ENCODE assay signal across 9 cellular contexts in genomic region chr1:112402682-112403643, GRCh38. TPM values are rescaled to one million over a fixed set of nuclear protein-coding genes. Genes with fewer than 3 reads are reported as not detected.
DNase-seq lines count a peak whose midpoint lies in the region; ATAC-seq lines count a peak whose summit lies in the region.
"Had no signal": no experiment of that assay in that cellular context is flagged by ENCODE, and none has a peak within 500 bp of the region (broad histone marks: within the 10 kb centered on the region; RNA-seq: fewer than 3 reads in every experiment).

No MANE protein-coding gene starts in this region.

- H3K27ac ChIP-seq in HUES64 (ENCODE audit: low read depth, low read length), result peak overlapping the region; percentile 81

- DNase-seq in CD1c-positive myeloid dendritic cell (ENCODE audit: extremely low spot score), result peak; percentile 13
- DNase-seq in fibroblast of peridontal ligament (ENCODE audit: extremely low read depth), result peak; percentile 62
- DNase-seq in NCI-H1105 treated with DMSO at 0.1 percent for 48 hours (lab: John Stamatoyannopoulos, UW), result no peak
- DNase-seq in mesenteric fat pad (ENCODE audit: low spot score), result no peak
- no peak for DNase-seq in head of caudate nucleus
- DNase-seq: NCI-H187 had no signal

- WGBS in HUES64, result 84% methylated on average over 4 of the region's 5 CpGs

- no peaks in the 10 kb centered on the region for H3K27me3 ChIP-seq in HUES64 (ENCODE audit: insufficient read depth, low read length)

- H3K4me1 ChIP-seq in HUES64 (ENCODE audit: insufficient read depth, low read length), result peaks cover 48% of the 10 kb centered on the region

- H3K9me3 ChIP-seq in HUES64 (ENCODE audit: insufficient read depth, low read depth, low read length), result no peaks in the 10 kb centered on the region

- no peaks in the 10 kb centered on the region for H3K36me3 ChIP-seq in HUES64 (ENCODE audit: insufficient read depth, low read length)

- intact Hi-C loops in head of caudate nucleus (cut with DNase I), result no loop called here

- H3K4me3 ChIP-seq in HUES64 (ENCODE audit: low read length), result no peak overlapping the region

- ATAC-seq in GM21619 (IDR thresholded peaks at IDR 0.05; ENCODE audit: unreplicated experiment) (peak; percentile 59), HG03135 (IDR thresholded peaks at IDR 0.05; ENCODE audit: unreplicated experiment) (no peak)

- H3K9ac ChIP-seq in HUES64 (ENCODE audit: low read depth, low read length), result no peak overlapping the region

RNA-seq across cellular contexts. Expression of gene CTTNBP2NL, which starts 6.9 kb away (rescaled TPM):
- 14.3 TPM for polyA plus RNA-seq in HUES64 (2013, experiment 1 of 2)
- 17.4 TPM for polyA plus RNA-seq in HUES64 (2013, experiment 2 of 2)
- 44.4 TPM for total RNA-seq in mesenteric fat pad

Comparison
In these comparisons a context has a peak if more than half of its experiments do, and no peak if none do; other contexts are left out.
1. DNase-seq: peak in CD1c-positive myeloid dendritic cell (single experiment) and fibroblast of peridontal ligament (single experiment); none in NCI-H1105 treated with DMSO at 0.1 percent for 48 hours (single experiment), mesenteric fat pad (single experiment) and head of caudate nucleus (0 of 42).